13 cellular contexts compared by ENCODE assay signal in genomic region chr2:129752686-129753085, GRCh38.
DNase-seq lines count a peak whose midpoint lies in the region; ATAC-seq and TF ChIP-seq lines count a peak whose summit lies in the region.
"Had no signal": no experiment of that assay in that cellular context is flagged by ENCODE, and none has a peak within 500 bp of the region (broad histone marks: within the 10 kb centered on the region; RNA-seq: fewer than 3 reads in every experiment).

No MANE protein-coding gene starts in this region.

- no peak overlapping the region for H3K27ac ChIP-seq in neural progenitor cell
- H3K27ac ChIP-seq: BLaER1 treated with 17β-estradiol and CSF1 and Interleukin-3, amounts not matched to agents 10 nM and 100 nM had no signal

- H3K4me1 ChIP-seq in neural progenitor cell = peaks cover 3% of the 10 kb centered on the region
- H3K4me1 ChIP-seq: Caco-2 had no signal

- H3K9me3 ChIP-seq in neural progenitor cell (ENCODE audit: low read depth) = no peaks in the 10 kb centered on the region
- H3K9me3 ChIP-seq: Caco-2 had no signal

- no peaks in the 10 kb centered on the region for H3K79me2 ChIP-seq in neural progenitor cell (ENCODE audit: low read depth)

- H3K9ac ChIP-seq in neural progenitor cell = no peak overlapping the region
- H3K9ac ChIP-seq: BLaER1 treated with 17β-estradiol and CSF1 and Interleukin-3, amounts not matched to agents 10 nM and 100 nM had no signal

- peak overlapping the region; percentile 47 for H3K27ac Mint-ChIP-seq in dendritic cell treated with granulocyte-macrophage colony-stimulating factor and Interleukin-4, amounts not matched to agents 40 ng/mL and 50 ng/mL, for 4 days
- H3K27ac Mint-ChIP-seq in neural progenitor cell (peak overlapping the region; percentile 50), type B pancreatic cell (no peak overlapping the region), WTC11 (no peak overlapping the region)
- H3K27ac Mint-ChIP-seq: B cell; CD8-positive, alpha-beta memory T cell; GM23338 had no signal

- DNase-seq in islet precursor cell = peak; percentile 31
- DNase-seq in neural progenitor cell (ENCODE audit: low spot score) = no peak
- peak; percentile 43 for DNase-seq in type B pancreatic cell (ENCODE audit: extremely low spot score, unreplicated experiment)
- DNase-seq in WTC11 (ENCODE audit: low spot score) = no peak
- DNase-seq in NCI-H82 (lab: John Stamatoyannopoulos, UW) = no peak
- DNase-seq in COLO829 (ENCODE audit: low spot score) = no peak
- DNase-seq: Caco-2; CD8-positive, alpha-beta memory T cell; HCEC 1CT had no signal

- H3K4me2 ChIP-seq in neural progenitor cell = no peak overlapping the region
- H3K4me2 ChIP-seq: BLaER1 treated with 17β-estradiol and CSF1 and Interleukin-3, amounts not matched to agents 10 nM and 100 nM; GM23338 had no signal

- CTCF ChIA-PET in WTC11 (lab: Charles Lee) = interaction anchor here (0.9 to 3.3 kb wide), 5 partner anchors 8 to 171 kb away, joined by 3 to 12 read pairs (median 5); no protein-coding TSS in a partner anchor

- peaks cover 6% of the 10 kb centered on the region for H3K36me3 Mint-ChIP-seq in dendritic cell treated with granulocyte-macrophage colony-stimulating factor and Interleukin-4, amounts not matched to agents 40 ng/mL and 50 ng/mL, for 4 days (ENCODE audit: low read depth)
- H3K36me3 Mint-ChIP-seq in neural progenitor cell (no peaks in the 10 kb centered on the region), type B pancreatic cell (no peaks in the 10 kb centered on the region), WTC11 (no peaks in the 10 kb centered on the region; the same call in 1 of the 2 replicates)
- H3K36me3 Mint-ChIP-seq: CD8-positive, alpha-beta memory T cell had no signal

- no peak overlapping the region for H3K4me3 ChIP-seq in neural progenitor cell
- H3K4me3 ChIP-seq: BLaER1 treated with 17β-estradiol and CSF1 and Interleukin-3, amounts not matched to agents 10 nM and 100 nM; GM23338 had no signal

- H3K27me3 ChIP-seq in neural progenitor cell = no peaks in the 10 kb centered on the region
- H3K27me3 ChIP-seq: BLaER1 treated with 17β-estradiol and CSF1 and Interleukin-3, amounts not matched to agents 10 nM and 100 nM had no signal

- no peak for ATAC-seq in WTC11
- ATAC-seq: GM23338 had no signal

- no peaks in the 10 kb centered on the region for H3K36me3 ChIP-seq in neural progenitor cell
- H3K36me3 ChIP-seq: BLaER1 treated with 17β-estradiol and CSF1 and Interleukin-3, amounts not matched to agents 10 nM and 100 nM had no signal

- H3K27me3 Mint-ChIP-seq in dendritic cell treated with granulocyte-macrophage colony-stimulating factor and Interleukin-4, amounts not matched to agents 40 ng/mL and 50 ng/mL, for 4 days = peaks cover 11% of the 10 kb centered on the region
- peaks cover 4% of the 10 kb centered on the region for H3K27me3 Mint-ChIP-seq in neural progenitor cell (ENCODE audit: insufficient read depth, low read depth)
- peaks cover 12% of the 10 kb centered on the region for H3K27me3 Mint-ChIP-seq in type B pancreatic cell
- H3K27me3 Mint-ChIP-seq in WTC11 (ENCODE audit: low read depth) = peaks cover 6% of the 10 kb centered on the region; the same call in 1 of the 2 replicates
- H3K27me3 Mint-ChIP-seq: B cell had no signal

- H3K9me3 Mint-ChIP-seq in dendritic cell treated with granulocyte-macrophage colony-stimulating factor and Interleukin-4, amounts not matched to agents 40 ng/mL and 50 ng/mL, for 4 days = no peaks in the 10 kb centered on the region
- H3K9me3 Mint-ChIP-seq in neural progenitor cell (peaks cover 7% of the 10 kb centered on the region), type B pancreatic cell (peaks cover 6% of the 10 kb centered on the region), WTC11 (peaks cover 19% of the 10 kb centered on the region)
- H3K9me3 Mint-ChIP-seq: GM23338 had no signal

- TF ChIP-seq CTCF in neural progenitor cell (IDR thresholded peaks at IDR 0.05) (no peak), type B pancreatic cell (conservative IDR thresholded peaks at IDR 0.05) (no peak), WTC11 (IDR thresholded peaks at IDR 0.05) (no peak)

- no peak overlapping the region for H2AFZ ChIP-seq in neural progenitor cell (replicated peaks)
- H2AFZ ChIP-seq: GM23338 had no signal

- H3K4me1 Mint-ChIP-seq in dendritic cell treated with granulocyte-macrophage colony-stimulating factor and Interleukin-4, amounts not matched to agents 40 ng/mL and 50 ng/mL, for 4 days (ENCODE audit: low read depth) = peaks cover 36% of the 10 kb centered on the region
- H3K4me1 Mint-ChIP-seq in neural progenitor cell = no peaks in the 10 kb centered on the region
- H3K4me1 Mint-ChIP-seq in type B pancreatic cell (ENCODE audit: unreplicated experiment) = peaks cover 4% of the 10 kb centered on the region
- peaks cover 26% of the 10 kb centered on the region for H3K4me1 Mint-ChIP-seq in WTC11
- H3K4me1 Mint-ChIP-seq: B cell; CD8-positive, alpha-beta memory T cell had no signal

- no peak overlapping the region for H3K4me3 Mint-ChIP-seq in dendritic cell treated with granulocyte-macrophage colony-stimulating factor and Interleukin-4, amounts not matched to agents 40 ng/mL and 50 ng/mL, for 4 days
- H3K4me3 Mint-ChIP-seq in neural progenitor cell (no peak overlapping the region), type B pancreatic cell (no peak overlapping the region), WTC11 (no peak overlapping the region)
- H3K4me3 Mint-ChIP-seq: B cell; CD8-positive, alpha-beta memory T cell; GM23338 had no signal

- H3F3A ChIP-seq in neural progenitor cell (ENCODE audit: low read depth) = no peaks in the 10 kb centered on the region

- H4K20me1 ChIP-seq in neural progenitor cell (ENCODE audit: low read depth) = no peaks in the 10 kb centered on the region
- H4K20me1 ChIP-seq: BLaER1 treated with 17β-estradiol and CSF1 and Interleukin-3, amounts not matched to agents 10 nM and 100 nM had no signal

- intact Hi-C loops in dendritic cell treated with granulocyte-macrophage colony-stimulating factor and Interleukin-4, amounts not matched to agents 40 ng/mL and 50 ng/mL, for 4 days (cut with micrococcal nuclease) = no loop called here

- POLR2A ChIA-PET in WTC11 (lab: Charles Lee) = no interaction called here

TF ChIP-seq in WTC11, 78 proteins besides CTCF, POLR2A, EP300 and RAD21 (continues in another document):
- TF ChIP-seq ATF1 (CRISPR knock-in tag; IDR thresholded peaks at IDR 0.05) (no peak), ZBTB21 (CRISPR knock-in tag; IDR thresholded peaks at IDR 0.05; ENCODE audit: borderline replicate concordance) (no peak), PRRX2 (CRISPR knock-in tag; IDR thresholded peaks at IDR 0.05) (no peak), ZNF263 (CRISPR knock-in tag; IDR thresholded peaks at IDR 0.05; ENCODE audit: low read depth) (no peak), SP1 (CRISPR knock-in tag; conservative IDR thresholded peaks at IDR 0.05) (no peak), MLX (CRISPR knock-in tag; IDR thresholded peaks at IDR 0.05) (no peak), NFYB (CRISPR knock-in tag; conservative IDR thresholded peaks at IDR 0.05; ENCODE audit: low read depth) (no peak), CBFB (CRISPR knock-in tag; IDR thresholded peaks at IDR 0.05; ENCODE audit: low read depth) (no peak), NR3C1 (CRISPR knock-in tag; conservative IDR thresholded peaks at IDR 0.05; ENCODE audit: low read depth) (no peak), CREM (CRISPR knock-in tag; IDR thresholded peaks at IDR 0.05) (no peak), JAZF1 (CRISPR knock-in tag; IDR thresholded peaks at IDR 0.05) (no peak)
- TF ChIP-seq, protein P1, sequence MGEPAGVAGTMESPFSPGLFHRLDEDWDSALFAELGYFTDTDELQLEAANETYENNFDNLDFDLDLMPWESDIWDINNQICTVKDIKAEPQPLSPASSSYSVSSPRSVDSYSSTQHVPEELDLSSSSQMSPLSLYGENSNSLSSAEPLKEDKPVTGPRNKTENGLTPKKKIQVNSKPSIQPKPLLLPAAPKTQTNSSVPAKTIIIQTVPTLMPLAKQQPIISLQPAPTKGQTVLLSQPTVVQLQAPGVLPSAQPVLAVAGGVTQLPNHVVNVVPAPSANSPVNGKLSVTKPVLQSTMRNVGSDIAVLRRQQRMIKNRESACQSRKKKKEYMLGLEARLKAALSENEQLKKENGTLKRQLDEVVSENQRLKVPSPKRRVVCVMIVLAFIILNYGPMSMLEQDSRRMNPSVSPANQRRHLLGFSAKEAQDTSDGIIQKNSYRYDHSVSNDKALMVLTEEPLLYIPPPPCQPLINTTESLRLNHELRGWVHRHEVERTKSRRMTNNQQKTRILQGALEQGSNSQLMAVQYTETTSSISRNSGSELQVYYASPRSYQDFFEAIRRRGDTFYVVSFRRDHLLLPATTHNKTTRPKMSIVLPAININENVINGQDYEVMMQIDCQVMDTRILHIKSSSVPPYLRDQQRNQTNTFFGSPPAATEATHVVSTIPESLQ (CRISPR knock-in tag; IDR thresholded peaks at IDR 0.05) = no peak
- TF ChIP-seq, protein P2, sequence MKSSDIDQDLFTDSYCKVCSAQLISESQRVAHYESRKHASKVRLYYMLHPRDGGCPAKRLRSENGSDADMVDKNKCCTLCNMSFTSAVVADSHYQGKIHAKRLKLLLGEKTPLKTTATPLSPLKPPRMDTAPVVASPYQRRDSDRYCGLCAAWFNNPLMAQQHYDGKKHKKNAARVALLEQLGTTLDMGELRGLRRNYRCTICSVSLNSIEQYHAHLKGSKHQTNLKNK (CRISPR knock-in tag; IDR thresholded peaks at IDR 0.05) = no peak
- TF ChIP-seq, protein P3, sequence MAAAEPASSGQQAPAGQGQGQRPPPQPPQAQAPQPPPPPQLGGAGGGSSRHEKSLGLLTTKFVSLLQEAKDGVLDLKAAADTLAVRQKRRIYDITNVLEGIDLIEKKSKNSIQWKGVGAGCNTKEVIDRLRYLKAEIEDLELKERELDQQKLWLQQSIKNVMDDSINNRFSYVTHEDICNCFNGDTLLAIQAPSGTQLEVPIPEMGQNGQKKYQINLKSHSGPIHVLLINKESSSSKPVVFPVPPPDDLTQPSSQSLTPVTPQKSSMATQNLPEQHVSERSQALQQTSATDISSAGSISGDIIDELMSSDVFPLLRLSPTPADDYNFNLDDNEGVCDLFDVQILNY (CRISPR knock-in tag; IDR thresholded peaks at IDR 0.05) = no peak

Comparison
In these comparisons a context has a peak if more than half of its experiments do, and no peak if none do; other contexts are left out.
1. H3K27ac Mint-ChIP-seq: peak in dendritic cell treated with granulocyte-macrophage colony-stimulating factor and Interleukin-4, amounts not matched to agents 40 ng/mL and 50 ng/mL, for 4 days (single experiment) and neural progenitor cell (single experiment); none in type B pancreatic cell (single experiment) and WTC11 (single experiment).
2. DNase-seq: peak in islet precursor cell (single experiment) and type B pancreatic cell (single experiment); none in neural progenitor cell (single experiment), WTC11 (single experiment), NCI-H82 (single experiment) and COLO829 (single experiment).